In genomic region chr2:97765933-97766332, GRCh38 we compare ENCODE assay signal across 9 cellular contexts.
"Had no signal": no experiment of that assay in that cellular context is flagged by ENCODE, and none has a peak within 500 bp of the region (broad histone marks: within the 10 kb centered on the region; RNA-seq: fewer than 3 reads in every experiment).

No MANE protein-coding gene starts in this region.

- H3K27me3 ChIP-seq: breast epithelium, heart left ventricle, pancreas had no signal

- DNase-seq: activated CD4-positive, alpha-beta memory T cell treated with anti-CD3 and anti-CD28 coated beads, Interleukin-2, amount 10 ng/mL, durations not matched to agents 7 days and 5 days; activated naive CD4-positive, alpha-beta T cell; aorta; pancreas; retina; T1000 had no signal

- H3K27ac ChIP-seq: pancreas, VCaP had no signal

- H3K9me3 ChIP-seq: breast epithelium, heart left ventricle, pancreas had no signal

- H3K4me3 ChIP-seq: breast epithelium, heart left ventricle, pancreas had no signal

- H3K4me1 ChIP-seq: breast epithelium, pancreas had no signal
